12 cellular contexts compared by ENCODE assay signal in the genomic region with DNA sequence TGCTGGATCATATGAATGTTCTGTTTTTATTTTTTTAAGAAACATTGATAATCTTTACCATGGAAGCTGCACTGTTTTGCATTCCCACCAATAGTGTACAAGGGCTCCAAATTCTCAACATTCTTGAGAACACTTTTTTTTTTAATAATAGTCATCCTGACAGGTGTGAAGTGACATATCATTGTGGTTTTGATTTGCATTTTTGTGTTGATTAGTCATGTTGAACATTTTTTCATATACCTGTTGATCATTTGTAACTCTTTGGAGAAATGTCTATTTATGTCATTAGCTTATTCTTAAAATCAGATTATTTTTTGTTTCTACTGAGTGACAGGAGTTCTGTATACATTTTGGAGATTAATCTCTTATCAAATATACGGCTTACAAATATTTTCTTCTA.
DNase-seq lines count a peak whose midpoint lies in the region; ATAC-seq, FAIRE-seq and TF ChIP-seq lines count a peak whose summit lies in the region.
"Had no signal": no experiment of that assay in that cellular context is flagged by ENCODE, and none has a peak within 500 bp of the region (broad histone marks: within the 10 kb centered on the region; RNA-seq: fewer than 3 reads in every experiment).

No MANE protein-coding gene starts in this region.

- ATAC-seq in GM18867 (IDR thresholded peaks at IDR 0.05; ENCODE audit: unreplicated experiment) (peak; percentile 65), GM21717 (IDR thresholded peaks at IDR 0.05; ENCODE audit: unreplicated experiment) (peak; percentile 55), HG03432 (IDR thresholded peaks at IDR 0.05; ENCODE audit: unreplicated experiment) (peak; percentile 65), pancreas (no peak), left lung (no peak)

- DNase-seq in pancreas = no peak
- DNase-seq in left lung = no peak
- DNase-seq in COLO829 (ENCODE audit: low spot score) = no peak
- DNase-seq in hippocampal formation (lab: John Stamatoyannopoulos, UW) = no peak
- DNase-seq: activated CD4-positive, alpha-beta T cell treated with anti-CD3 and anti-CD28 coated beads, Interleukin-2, amount 50 U/mL, for 48 hours; activated T-cell treated with anti-CD3 and anti-CD28 coated beads, Interleukin-2, amount 50 U/mL, for 24 hours; NCI-H524; SK-N-SH; small intestine had no signal

- WGBS in pancreas, 2 donors = 37 to 41% methylated on average over 1 of the region's 1 CpG

- H3K9me3 ChIP-seq in pancreas (no peaks in the 10 kb centered on the region), left lung (no peaks in the 10 kb centered on the region)
- H3K9me3 ChIP-seq: SK-N-SH had no signal

- peak; percentile 56 for FAIRE-seq in pancreas (lab: Jason Lieb, UNC)
- FAIRE-seq: small intestine had no signal

- no peak overlapping the region for H3K4me3 ChIP-seq in pancreas
- no peak overlapping the region for H3K4me3 ChIP-seq in left lung

- intact Hi-C loops in pancreas (cut with DNase I) (no loop called here), left lung (cut with DNase I) (no loop called here)

- H3K4me1 ChIP-seq in pancreas = no peaks in the 10 kb centered on the region
- H3K4me1 ChIP-seq in left lung = no peaks in the 10 kb centered on the region

- no peak for TF ChIP-seq CTCF in pancreas (IDR thresholded peaks at IDR 0.05)
- no peak for TF ChIP-seq CTCF in left lung (IDR thresholded peaks at IDR 0.05)

- no peaks in the 10 kb centered on the region for H3K27me3 ChIP-seq in pancreas
- H3K27me3 ChIP-seq in left lung = no peaks in the 10 kb centered on the region

- H3K27ac ChIP-seq in pancreas (no peak overlapping the region), left lung (no peak overlapping the region)

- H3K36me3 ChIP-seq in pancreas (no peaks in the 10 kb centered on the region), left lung (no peaks in the 10 kb centered on the region)

Comparison
In these comparisons a context has a peak if more than half of its experiments do, and no peak if none do; other contexts are left out.
1. ATAC-seq: peak in GM18867 (single experiment), GM21717 (single experiment) and HG03432 (single experiment); none in pancreas (0 of 4) and left lung (single experiment).